In genomic region chr3:63910873-63911272, GRCh38 we compare ENCODE assay signal across 1 cellular context.
TF ChIP-seq lines count a peak whose summit lies in the region.

No MANE protein-coding gene starts in this region.

TF ChIP-seq in endothelial cell of umbilical vein, 7 proteins besides CTCF, POLR2A, EP300 and RAD21 (continued from another document):
- TF ChIP-seq MYC (IDR thresholded peaks at IDR 0.05; ENCODE audit: low read depth, low read length) = no peak
